30 cellular contexts compared by ENCODE assay signal in the genomic region with DNA sequence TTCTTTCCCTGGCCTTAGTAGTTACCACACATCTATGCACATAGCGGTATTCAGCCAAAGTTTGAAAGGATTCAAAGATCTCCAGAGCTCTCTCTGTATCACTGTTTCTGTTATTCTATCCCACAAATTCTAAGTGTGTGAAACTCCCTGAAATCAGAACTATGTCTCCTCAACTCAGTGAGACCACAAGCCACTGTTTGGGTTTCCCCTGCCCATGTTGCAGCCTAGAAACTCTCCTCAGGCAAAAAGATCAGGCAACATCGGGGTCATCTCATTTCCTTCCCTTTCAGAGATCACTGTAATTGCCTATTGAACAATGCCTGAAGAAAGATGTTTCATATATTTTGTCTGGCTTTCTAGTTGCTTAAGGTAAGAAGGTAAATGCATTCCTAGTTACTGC.
"Had no signal": no experiment of that assay in that cellular context is flagged by ENCODE, and none has a peak within 500 bp of the region (broad histone marks: within the 10 kb centered on the region; RNA-seq: fewer than 3 reads in every experiment).

No MANE protein-coding gene starts in this region.

- FAIRE-seq: endometrium, endothelial cell of umbilical vein had no signal

- H3K9me3 Mint-ChIP-seq: activated CD4-positive, alpha-beta memory T cell treated with anti-CD3 and anti-CD28 coated beads for 36 hours; activated CD4-positive, alpha-beta T cell treated with anti-CD3 and anti-CD28 coated beads, Interleukin-2, amount 10 ng/mL, durations not matched to agents 24 days and 14 days; activated naive CD4-positive, alpha-beta T cell treated with anti-CD3 and anti-CD28 coated beads, Interleukin-2, amount 10 ng/mL, durations not matched to agents 7 days and 5 days; activated naive CD4-positive, alpha-beta T cell treated with anti-CD3 and anti-CD28 coated beads, Interleukin-2, amount 50 U/mL, for 72 hours; activated naive CD8-positive, alpha-beta T cell treated with anti-CD3 and anti-CD28 coated beads, Interleukin-2, amount 10 ng/mL, durations not matched to agents 7 days and 5 days; activated T-helper 1 cell treated with anti-CD3 and anti-CD28 coated beads, Interleukin-12 subunit alpha, Interleukin-12 subunit beta, Interleukin-2, Interleukin-4 antibody, amounts not matched to agents 30 ng/mL and 10 ng/mL and 1 ng/mL, durations not matched to agents 14 hours and 24 hours and 36 hours had no signal

- H3K36me3 Mint-ChIP-seq: activated CD4-positive, alpha-beta memory T cell treated with anti-CD3 and anti-CD28 coated beads for 36 hours; activated CD8-positive, alpha-beta memory T cell treated with anti-CD3 and anti-CD28 coated beads, Interleukin-2, amount 10 ng/mL, durations not matched to agents 7 days and 5 days; activated naive CD4-positive, alpha-beta T cell treated with anti-CD3 and anti-CD28 coated beads, Interleukin-2, amount 10 ng/mL, durations not matched to agents 7 days and 5 days; activated naive CD4-positive, alpha-beta T cell treated with anti-CD3 and anti-CD28 coated beads, Interleukin-2, amount 50 U/mL, for 72 hours; activated naive CD8-positive, alpha-beta T cell treated with anti-CD3 and anti-CD28 coated beads, Interleukin-2, amount 10 ng/mL, durations not matched to agents 7 days and 5 days; brain had no signal

- ATAC-seq: activated CD4-positive, alpha-beta T cell treated with anti-CD3 and anti-CD28 coated beads for 36 hours; activated CD8-positive, alpha-beta memory T cell treated with anti-CD3 and anti-CD28 coated beads, Interleukin-2, amount 10 ng/mL, durations not matched to agents 7 days and 5 days; activated CD8-positive, alpha-beta T cell treated with anti-CD3 and anti-CD28 coated beads, Interleukin-2, amount 10 ng/mL, durations not matched to agents 7 days and 5 days; activated naive CD4-positive, alpha-beta T cell treated with anti-CD3 and anti-CD28 coated beads, Interleukin-2, amount 50 U/mL, for 72 hours; gastroesophageal sphincter had no signal

- H3K4me3 Mint-ChIP-seq: activated CD4-positive, alpha-beta memory T cell treated with anti-CD3 and anti-CD28 coated beads for 36 hours; activated CD4-positive, alpha-beta T cell treated with anti-CD3 and anti-CD28 coated beads for 36 hours; activated CD4-positive, alpha-beta T cell treated with anti-CD3 and anti-CD28 coated beads, Interleukin-2, amount 10 ng/mL, durations not matched to agents 24 days and 14 days; activated CD8-positive, alpha-beta memory T cell treated with anti-CD3 and anti-CD28 coated beads, Interleukin-2, amount 10 ng/mL, durations not matched to agents 7 days and 5 days; activated CD8-positive, alpha-beta T cell treated with anti-CD3 and anti-CD28 coated beads, Interleukin-2, amount 10 ng/mL, durations not matched to agents 7 days and 5 days; activated naive CD4-positive, alpha-beta T cell treated with anti-CD3 and anti-CD28 coated beads, Interleukin-2, amount 10 ng/mL, durations not matched to agents 7 days and 5 days; activated naive CD8-positive, alpha-beta T cell treated with anti-CD3 and anti-CD28 coated beads, Interleukin-2, amount 10 ng/mL, durations not matched to agents 7 days and 5 days; activated T-helper 1 cell treated with anti-CD3 and anti-CD28 coated beads, Interleukin-12 subunit alpha, Interleukin-12 subunit beta, Interleukin-2, Interleukin-4 antibody, amounts not matched to agents 30 ng/mL and 10 ng/mL and 1 ng/mL, durations not matched to agents 14 hours and 24 hours and 36 hours; brain had no signal

- H3K4me3 ChIP-seq: ascending aorta, breast epithelium, cardiac muscle cell, colonic mucosa, esophagus squamous epithelium, gastroesophageal sphincter had no signal

- DNase-seq: activated CD4-positive, alpha-beta memory T cell treated with anti-CD3 and anti-CD28 coated beads for 36 hours; activated CD4-positive, alpha-beta T cell treated with anti-CD3 and anti-CD28 coated beads for 36 hours; activated CD4-positive, alpha-beta T cell treated with anti-CD3 and anti-CD28 coated beads, Interleukin-2, amount 10 ng/mL, durations not matched to agents 24 days and 14 days; activated CD4-positive, CD25-positive, alpha-beta regulatory T cell; activated CD4-positive, CD25-positive, alpha-beta regulatory T cell treated with anti-CD3 and anti-CD28 coated beads, Interleukin-2, amount 50 U/mL, for 72 hours; activated CD8-positive, alpha-beta memory T cell treated with anti-CD3 and anti-CD28 coated beads, Interleukin-2, amount 10 ng/mL, durations not matched to agents 7 days and 5 days; activated CD8-positive, alpha-beta memory T cell treated with anti-CD3 and anti-CD28 coated beads, Interleukin-2, amount 50 U/mL, for 4 hours; activated CD8-positive, alpha-beta T cell treated with anti-CD3 and anti-CD28 coated beads, Interleukin-2, amount 10 ng/mL, durations not matched to agents 7 days and 5 days; activated gamma-delta T cell; activated naive CD4-positive, alpha-beta T cell; activated naive CD4-positive, alpha-beta T cell treated with anti-CD3 and anti-CD28 coated beads, Interleukin-2, amount 10 ng/mL, durations not matched to agents 7 days and 5 days; activated naive CD8-positive, alpha-beta T cell treated with anti-CD3 and anti-CD28 coated beads, Interleukin-2, amount 10 ng/mL, durations not matched to agents 7 days and 5 days; activated T-cell treated with anti-CD3 and anti-CD28 coated beads, Interleukin-2, amount 50 U/mL, for 1 hour; activated T-cell treated with anti-CD3 and anti-CD28 coated beads, Interleukin-2, amount 50 U/mL, for 48 hours; central memory CD4-positive, alpha-beta T cell; cerebellar nuclear complex; colonic mucosa; effector CD8-positive, alpha-beta T cell; esophagus squamous epithelium; foreskin melanocyte had no signal

- H3K4me1 ChIP-seq: ascending aorta, breast epithelium, colonic mucosa, esophagus squamous epithelium, gastroesophageal sphincter had no signal

- H3K36me3 ChIP-seq: ascending aorta, breast epithelium, cardiac muscle cell, colonic mucosa, esophagus squamous epithelium, gastroesophageal sphincter had no signal

- H3K4me1 Mint-ChIP-seq: activated CD4-positive, alpha-beta T cell treated with anti-CD3 and anti-CD28 coated beads for 36 hours; activated CD4-positive, alpha-beta T cell treated with anti-CD3 and anti-CD28 coated beads, Interleukin-2, amount 10 ng/mL, durations not matched to agents 24 days and 14 days; activated CD8-positive, alpha-beta memory T cell treated with anti-CD3 and anti-CD28 coated beads, Interleukin-2, amount 10 ng/mL, durations not matched to agents 7 days and 5 days; activated naive CD4-positive, alpha-beta T cell treated with anti-CD3 and anti-CD28 coated beads, Interleukin-2, amount 10 ng/mL, durations not matched to agents 7 days and 5 days; activated naive CD8-positive, alpha-beta T cell treated with anti-CD3 and anti-CD28 coated beads, Interleukin-2, amount 10 ng/mL, durations not matched to agents 7 days and 5 days; brain had no signal

- H3K27me3 ChIP-seq: ascending aorta, breast epithelium, cardiac muscle cell, colonic mucosa, esophagus squamous epithelium, gastroesophageal sphincter had no signal

- H3K27ac ChIP-seq: ascending aorta, breast epithelium, cardiac muscle cell, colonic mucosa, epithelial cell of prostate, esophagus squamous epithelium, gastroesophageal sphincter had no signal

- H3K9me3 ChIP-seq: ascending aorta, breast epithelium, colonic mucosa, esophagus squamous epithelium, gastroesophageal sphincter had no signal

- H3K27ac Mint-ChIP-seq: activated CD4-positive, alpha-beta memory T cell treated with anti-CD3 and anti-CD28 coated beads for 36 hours; activated CD4-positive, alpha-beta T cell treated with anti-CD3 and anti-CD28 coated beads for 36 hours; activated CD4-positive, alpha-beta T cell treated with anti-CD3 and anti-CD28 coated beads, Interleukin-2, amount 10 ng/mL, durations not matched to agents 24 days and 14 days; activated CD8-positive, alpha-beta memory T cell treated with anti-CD3 and anti-CD28 coated beads, Interleukin-2, amount 10 ng/mL, durations not matched to agents 7 days and 5 days; activated CD8-positive, alpha-beta T cell treated with anti-CD3 and anti-CD28 coated beads, Interleukin-2, amount 10 ng/mL, durations not matched to agents 7 days and 5 days; activated naive CD4-positive, alpha-beta T cell treated with anti-CD3 and anti-CD28 coated beads, Interleukin-2, amount 10 ng/mL, durations not matched to agents 7 days and 5 days; activated naive CD4-positive, alpha-beta T cell treated with anti-CD3 and anti-CD28 coated beads, Interleukin-2, amount 50 U/mL, for 72 hours; activated naive CD8-positive, alpha-beta T cell treated with anti-CD3 and anti-CD28 coated beads, Interleukin-2, amount 10 ng/mL, durations not matched to agents 7 days and 5 days; activated T-helper 1 cell treated with anti-CD3 and anti-CD28 coated beads, Interleukin-12 subunit alpha, Interleukin-12 subunit beta, Interleukin-2, Interleukin-4 antibody, amounts not matched to agents 30 ng/mL and 10 ng/mL and 1 ng/mL, durations not matched to agents 14 hours and 24 hours and 36 hours; brain had no signal
